ENCODE assay signal across 9 cellular contexts in genomic region chr1:151147685-151148084, GRCh38. TPM values are rescaled to one million over a fixed set of nuclear protein-coding genes. Genes with fewer than 3 reads are reported as not detected.
DNase-seq lines count a peak whose midpoint lies in the region; TF ChIP-seq lines count a peak whose summit lies in the region.
"Had no signal": no experiment of that assay in that cellular context is flagged by ENCODE, and none has a peak within 500 bp of the region (broad histone marks: within the 10 kb centered on the region; RNA-seq: fewer than 3 reads in every experiment).

No MANE protein-coding gene starts in this region.

- CTCF ChIA-PET in Caco-2 (lab: Charles Lee): interaction anchor here (1.5 kb wide), 1 partner anchor 17 kb away, joined by 4 read pairs; no protein-coding TSS in a partner anchor

- peaks cover 16% of the 10 kb centered on the region for H3K4me1 ChIP-seq in Caco-2

- H3K27me3 ChIP-seq in Caco-2 (replicated peaks; ENCODE audit: control insufficient read depth, insufficient read depth, low read length): no peaks in the 10 kb centered on the region

- no peaks in the 10 kb centered on the region for H3K36me3 ChIP-seq in Caco-2 (ENCODE audit: control insufficient read depth, insufficient read depth, low read length)

- POLR2A ChIA-PET in Caco-2 (lab: Charles Lee): no interaction called here

- no TSS peak for BruUV-seq in Caco-2 (replicated peaks; lab: Mats Ljungman, UMichigan)

- H3K9me3 ChIP-seq in Caco-2: no peaks in the 10 kb centered on the region

- H3K9me3 Mint-ChIP-seq in Caco-2 (ENCODE audit: unreplicated experiment): no peaks in the 10 kb centered on the region
- H3K9me3 Mint-ChIP-seq in activated T-helper 1 cell treated with anti-CD3 and anti-CD28 coated beads, Interleukin-12 subunit alpha, Interleukin-12 subunit beta, Interleukin-2, Interleukin-4 antibody, amounts not matched to agents 30 ng/mL and 10 ng/mL and 1 ng/mL, durations not matched to agents 14 hours and 24 hours and 36 hours: no peaks in the 10 kb centered on the region
- H3K9me3 Mint-ChIP-seq in nephron: no peaks in the 10 kb centered on the region

- intact Hi-C loops in Caco-2 (cut with micrococcal nuclease; ENCODE audit: unreplicated experiment): loop anchor here (2.0 kb wide), 2 partner anchors 17 to 77 kb away; partner anchors contain the start of gene GABPB2
- intact Hi-C loops in activated T-helper 1 cell treated with anti-CD3 and anti-CD28 coated beads, Interleukin-12 subunit alpha, Interleukin-12 subunit beta, Interleukin-2, Interleukin-4 antibody, amounts not matched to agents 30 ng/mL and 10 ng/mL and 1 ng/mL, durations not matched to agents 14 hours and 24 hours and 36 hours (cut with micrococcal nuclease): loop anchor here (2.0 kb wide), 1 partner anchor 77 kb away; the partner anchor contains the start of gene GABPB2

- H3K27me3 Mint-ChIP-seq in Caco-2 (ENCODE audit: insufficient read depth, unreplicated experiment) (no peaks in the 10 kb centered on the region), nephron (ENCODE audit: low read depth) (no peaks in the 10 kb centered on the region)
- peaks cover 20% of the 10 kb centered on the region for H3K27me3 Mint-ChIP-seq in activated T-helper 1 cell treated with anti-CD3 and anti-CD28 coated beads, Interleukin-12 subunit alpha, Interleukin-12 subunit beta, Interleukin-2, Interleukin-4 antibody, amounts not matched to agents 30 ng/mL and 10 ng/mL and 1 ng/mL, durations not matched to agents 14 hours and 24 hours and 36 hours (ENCODE audit: insufficient read depth)

- H3K27ac Mint-ChIP-seq in Caco-2 (ENCODE audit: unreplicated experiment): peak overlapping the region; percentile 10
- H3K27ac Mint-ChIP-seq in activated T-helper 1 cell treated with anti-CD3 and anti-CD28 coated beads, Interleukin-12 subunit alpha, Interleukin-12 subunit beta, Interleukin-2, Interleukin-4 antibody, amounts not matched to agents 30 ng/mL and 10 ng/mL and 1 ng/mL, durations not matched to agents 14 hours and 24 hours and 36 hours: no peak overlapping the region
- peak overlapping the region; percentile 33 to 88 (median 85) for H3K27ac Mint-ChIP-seq in nephron

- H3K4me1 Mint-ChIP-seq in Caco-2 (ENCODE audit: low read depth, unreplicated experiment) (peaks cover 12% of the 10 kb centered on the region), nephron (peaks cover 40% of the 10 kb centered on the region)
- H3K4me1 Mint-ChIP-seq in activated T-helper 1 cell treated with anti-CD3 and anti-CD28 coated beads, Interleukin-12 subunit alpha, Interleukin-12 subunit beta, Interleukin-2, Interleukin-4 antibody, amounts not matched to agents 30 ng/mL and 10 ng/mL and 1 ng/mL, durations not matched to agents 14 hours and 24 hours and 36 hours (ENCODE audit: low read depth): peaks cover 22% of the 10 kb centered on the region

- H3K4me3 Mint-ChIP-seq in Caco-2 (ENCODE audit: unreplicated experiment) (peak overlapping the region; percentile 86), nephron (peak overlapping the region; percentile 87 to 89 (median 88))
- H3K4me3 Mint-ChIP-seq in activated T-helper 1 cell treated with anti-CD3 and anti-CD28 coated beads, Interleukin-12 subunit alpha, Interleukin-12 subunit beta, Interleukin-2, Interleukin-4 antibody, amounts not matched to agents 30 ng/mL and 10 ng/mL and 1 ng/mL, durations not matched to agents 14 hours and 24 hours and 36 hours: peak overlapping the region; percentile 29

- H3K36me3 Mint-ChIP-seq in Caco-2 (ENCODE audit: insufficient read depth, unreplicated experiment) (peaks cover 4% of the 10 kb centered on the region), nephron (ENCODE audit: low read depth) (no peaks in the 10 kb centered on the region)
- H3K36me3 Mint-ChIP-seq in activated T-helper 1 cell treated with anti-CD3 and anti-CD28 coated beads, Interleukin-12 subunit alpha, Interleukin-12 subunit beta, Interleukin-2, Interleukin-4 antibody, amounts not matched to agents 30 ng/mL and 10 ng/mL and 1 ng/mL, durations not matched to agents 14 hours and 24 hours and 36 hours (ENCODE audit: low read depth): no peaks in the 10 kb centered on the region

- TF ChIP-seq CTCF in Caco-2 (IDR thresholded peaks at IDR 0.05; ENCODE audit: insufficient read depth in 1 of 2, low read depth in 1 of 2, low read length in 1 of 2, severe bottlenecking in 1 of 2, unreplicated experiment in 1 of 2): no peak
- no peak for TF ChIP-seq CTCF in nephron (IDR thresholded peaks at IDR 0.05; ENCODE audit: unreplicated experiment in 3 of 3)

- peak overlapping the region; percentile 80 for H3K4me3 ChIP-seq in Caco-2 (ENCODE audit: low read depth, low read length)

- DNase-seq in Caco-2 (peak in 1 of 2 experiments; percentile 35), DMS53 treated with DMSO at 0.1 percent for 48 hours (lab: John Stamatoyannopoulos, UW; ENCODE audit: unreplicated experiment) (no peak), ecto neural progenitor cell (ENCODE audit: low spot score) (no peak), NCI-H526 treated with DMSO at 0.1 percent for 48 hours (lab: John Stamatoyannopoulos, UW) (no peak)
- DNase-seq in activated T-helper 1 cell treated with anti-CD3 and anti-CD28 coated beads, Interleukin-12 subunit alpha, Interleukin-12 subunit beta, Interleukin-2, Interleukin-4 antibody, amounts not matched to agents 30 ng/mL and 10 ng/mL and 1 ng/mL, durations not matched to agents 14 hours and 24 hours and 36 hours (ENCODE audit: low spot score): no peak
- DNase-seq: activated naive CD4-positive, alpha-beta T cell treated with Interleukin-2 at 50 U/mL for 16 hours; DMS 273 treated with DMSO at 0.1 percent for 48 hours; occipital lobe had no signal

RNA-seq across cellular contexts. Expression of gene SEMA6C, which starts 1.3 kb away (rescaled TPM):
- 2.8 and 3.7 TPM in 2 replicates for total RNA-seq in Caco-2 (2022)
- 3.6 and 4.3 TPM in 2 replicates for total RNA-seq in activated T-helper 1 cell treated with anti-CD3 and anti-CD28 coated beads, Interleukin-12 subunit alpha, Interleukin-12 subunit beta, Interleukin-2, Interleukin-4 antibody, amounts not matched to agents 30 ng/mL and 10 ng/mL and 1 ng/mL, durations not matched to agents 14 hours and 24 hours and 36 hours

RNA-seq across cellular contexts. Expression of gene TNFAIP8L2, which starts 8.8 kb away (rescaled TPM):
- total RNA-seq in Caco-2 (2022): not detected in 2 replicates
- total RNA-seq in activated T-helper 1 cell treated with anti-CD3 and anti-CD28 coated beads, Interleukin-12 subunit alpha, Interleukin-12 subunit beta, Interleukin-2, Interleukin-4 antibody, amounts not matched to agents 30 ng/mL and 10 ng/mL and 1 ng/mL, durations not matched to agents 14 hours and 24 hours and 36 hours: 38.0 and 38.5 TPM in 2 replicates

RNA-seq across cellular contexts. Expression of gene LYSMD1, which starts 18.0 kb away (rescaled TPM):
- total RNA-seq in Caco-2 (2022): 4.0 and 5.0 TPM in 2 replicates
- total RNA-seq in activated T-helper 1 cell treated with anti-CD3 and anti-CD28 coated beads, Interleukin-12 subunit alpha, Interleukin-12 subunit beta, Interleukin-2, Interleukin-4 antibody, amounts not matched to agents 30 ng/mL and 10 ng/mL and 1 ng/mL, durations not matched to agents 14 hours and 24 hours and 36 hours: 4.0 and 5.0 TPM in 2 replicates

RNA-seq across cellular contexts. Expression of gene SCNM1, which starts 18.3 kb away (rescaled TPM):
- 52.1 and 53.6 TPM in 2 replicates for total RNA-seq in Caco-2 (2022)
- total RNA-seq in activated T-helper 1 cell treated with anti-CD3 and anti-CD28 coated beads, Interleukin-12 subunit alpha, Interleukin-12 subunit beta, Interleukin-2, Interleukin-4 antibody, amounts not matched to agents 30 ng/mL and 10 ng/mL and 1 ng/mL, durations not matched to agents 14 hours and 24 hours and 36 hours: 111 and 117 TPM in 2 replicates

RNA-seq across cellular contexts. Expression of gene TMOD4, which starts 28.1 kb away (rescaled TPM):
- total RNA-seq in Caco-2 (2022): 0.84 and 1.3 TPM in 2 replicates
- total RNA-seq in activated T-helper 1 cell treated with anti-CD3 and anti-CD28 coated beads, Interleukin-12 subunit alpha, Interleukin-12 subunit beta, Interleukin-2, Interleukin-4 antibody, amounts not matched to agents 30 ng/mL and 10 ng/mL and 1 ng/mL, durations not matched to agents 14 hours and 24 hours and 36 hours: 2.6 and 2.9 TPM in 2 replicates
- total RNA-seq: occipital lobe had no signal

Comparison
In these comparisons a context has a peak if more than half of its experiments do, and no peak if none do; other contexts are left out.
1. H3K4me3 Mint-ChIP-seq: peak in every context shown above with its lines; median percentile 88 in nephron; 86 in Caco-2; 29 in activated T-helper 1 cell treated with anti-CD3 and anti-CD28 coated beads, Interleukin-12 subunit alpha, Interleukin-12 subunit beta, Interleukin-2, Interleukin-4 antibody, amounts not matched to agents 30 ng/mL and 10 ng/mL and 1 ng/mL, durations not matched to agents 14 hours and 24 hours and 36 hours.
2. RNA of gene TNFAIP8L2, which starts 8.8 kb away (total RNA-seq): 38.0 to 38.5 TPM in activated T-helper 1 cell treated with anti-CD3 and anti-CD28 coated beads, Interleukin-12 subunit alpha, Interleukin-12 subunit beta, Interleukin-2, Interleukin-4 antibody, amounts not matched to agents 30 ng/mL and 10 ng/mL and 1 ng/mL, durations not matched to agents 14 hours and 24 hours and 36 hours; not detected in Caco-2; every median in the first group is over 10 times any median in the second.